ENCODE assay signal across 1 cellular context in genomic region chr20:8305449-8305978, GRCh38.
TF ChIP-seq lines count a peak whose summit lies in the region.

No MANE protein-coding gene starts in this region.

TF ChIP-seq in HepG2, 621 proteins besides CTCF, POLR2A, EP300 and RAD21 (continued from another document and continues in another):
- TF ChIP-seq ARID5B (CRISPR knock-in tag; IDR thresholded peaks at IDR 0.05) (peak; percentile 66; the same call in 1 of the 2 replicates), TBX2 (CRISPR knock-in tag; IDR thresholded peaks at IDR 0.05; ENCODE audit: borderline replicate concordance) (peak; percentile 69; the same call in 1 of the 2 replicates), KLF12 (CRISPR knock-in tag; IDR thresholded peaks at IDR 0.05; ENCODE audit: borderline replicate concordance) (no peak), SOX13 (IDR thresholded peaks at IDR 0.05) (no peak), SOX13 (CRISPR knock-in tag; conservative IDR thresholded peaks at IDR 0.05 in 1 of 2, IDR thresholded peaks at IDR 0.05 in 1 of 2) (peak in 1 of 2 experiments; percentile 64; a peak in 3 of 4 replicates), AKAP8 (CRISPR knock-in tag; IDR thresholded peaks at IDR 0.05) (no peak), NFRKB (IDR thresholded peaks at IDR 0.05) (no peak), ZNF503 (CRISPR knock-in tag; IDR thresholded peaks at IDR 0.05) (no peak), PRPF4 (IDR thresholded peaks at IDR 0.05; ENCODE audit: low read depth, low read length, poor library complexity, severe bottlenecking) (no peak), MEIS1 (CRISPR knock-in tag; IDR thresholded peaks at IDR 0.05; ENCODE audit: borderline replicate concordance) (no peak), PITX1 (CRISPR knock-in tag; IDR thresholded peaks at IDR 0.05) (no peak; the same call in 1 of the 2 replicates), ZNF737 (CRISPR knock-in tag; IDR thresholded peaks at IDR 0.05; ENCODE audit: borderline replicate concordance) (no peak), MAFF (IDR thresholded peaks at IDR 0.05; ENCODE audit: low read depth, low read length) (no peak), ISL2 (CRISPR knock-in tag; IDR thresholded peaks at IDR 0.05) (peak; percentile 56; the same call in 1 of the 2 replicates), MYNN (CRISPR knock-in tag; IDR thresholded peaks at IDR 0.05; ENCODE audit: low read depth) (no peak), ARID3A (IDR thresholded peaks at IDR 0.05; ENCODE audit: low read depth, low read length) (no peak), RFX1 (IDR thresholded peaks at IDR 0.05) (no peak), ZNF800 (CRISPR knock-in tag; IDR thresholded peaks at IDR 0.05) (no peak), ZNF713 (CRISPR knock-in tag; IDR thresholded peaks at IDR 0.05) (no peak), HNRNPLL (IDR thresholded peaks at IDR 0.05; ENCODE audit: low read depth, low read length, poor library complexity, severe bottlenecking) (no peak), FOXA3 (CRISPR knock-in tag; IDR thresholded peaks at IDR 0.05) (peak; percentile 29; the same call in 1 of the 2 replicates), ZNF614 (CRISPR knock-in tag; IDR thresholded peaks at IDR 0.05; ENCODE audit: borderline replicate concordance) (peak; percentile 77; the same call in 1 of the 2 replicates), ZNF510 (CRISPR knock-in tag; IDR thresholded peaks at IDR 0.05; ENCODE audit: low read depth) (no peak), PREB (CRISPR knock-in tag; IDR thresholded peaks at IDR 0.05) (no peak), KLF6 (CRISPR knock-in tag; IDR thresholded peaks at IDR 0.05) (peak; percentile 70; the same call in 1 of the 2 replicates), ZNF770 (CRISPR knock-in tag; IDR thresholded peaks at IDR 0.05) (peak; percentile 24; the same call in 1 of the 2 replicates), ZNF329 (CRISPR knock-in tag; IDR thresholded peaks at IDR 0.05; ENCODE audit: low read depth) (no peak), ZNF691 (CRISPR knock-in tag; IDR thresholded peaks at IDR 0.05; ENCODE audit: borderline replicate concordance, low read depth) (no peak), ZSCAN31 (CRISPR knock-in tag; IDR thresholded peaks at IDR 0.05; ENCODE audit: low read depth) (no peak), GATA4 (IDR thresholded peaks at IDR 0.05; ENCODE audit: borderline replicate concordance, low read depth) (no peak), ZNF101 (CRISPR knock-in tag; IDR thresholded peaks at IDR 0.05; ENCODE audit: borderline replicate concordance, low read depth) (no peak), STAT6 (CRISPR knock-in tag; IDR thresholded peaks at IDR 0.05; ENCODE audit: borderline replicate concordance) (no peak), ZSCAN5A (CRISPR knock-in tag; IDR thresholded peaks at IDR 0.05; ENCODE audit: borderline replicate concordance) (peak; percentile 45; the same call in 1 of the 2 replicates), FOXK1 (CRISPR knock-in tag; IDR thresholded peaks at IDR 0.05; ENCODE audit: borderline replicate concordance, low read depth) (peak; percentile 49; the same call in 1 of the 2 replicates)
